Comparison of ENCODE assay signal across 1 cellular context in genomic region chr3:191328963-191329653, GRCh38.
TF ChIP-seq lines count a peak whose summit lies in the region.

Gene CCDC50 (plus strand): TSS chr3:191329394. CDS start chr3:191329675, 281 bp downstream.

TF ChIP-seq in GM12878, 131 proteins besides CTCF, POLR2A, EP300 and RAD21 (continued from another document and continues in another):
- no peak for TF ChIP-seq HSF1 (IDR thresholded peaks at IDR 0.05; ENCODE audit: low read depth, low read length)
- no peak for TF ChIP-seq PKNOX1 (IDR thresholded peaks at IDR 0.05)
- no peak for TF ChIP-seq TBL1XR1 (IDR thresholded peaks at IDR 0.05; ENCODE audit: low read depth, low read length)
- no peak for TF ChIP-seq BCL3 (IDR thresholded peaks at IDR 0.05; ENCODE audit: borderline replicate concordance, insufficient read depth, low read depth, low read length, poor library complexity, severe bottlenecking)
- TF ChIP-seq IKZF1 (conservative IDR thresholded peaks at IDR 0.05) = peak; percentile 80
- no peak for TF ChIP-seq BCL11A (IDR thresholded peaks at IDR 0.05; ENCODE audit: low read depth, low read length)
- TF ChIP-seq ZNF384 (IDR thresholded peaks at IDR 0.05; ENCODE audit: borderline replicate concordance, low read depth, low read length) = 0 out of 2 replicates have a peak, but pooled peaks have one; percentile 3
- TF ChIP-seq USF1 (IDR thresholded peaks at IDR 0.05; ENCODE audit: borderline replicate concordance, extremely low read length, insufficient read depth, low read depth, low read length) = no peak
- TF ChIP-seq RUNX3 (IDR thresholded peaks at IDR 0.05; ENCODE audit: low read length) = peak; percentile 97
- no peak for TF ChIP-seq ATF3 (IDR thresholded peaks at IDR 0.05; ENCODE audit: borderline replicate concordance, extremely low read depth, low read depth, low read length)
- peak; percentile 86 for TF ChIP-seq NBN (IDR thresholded peaks at IDR 0.05)
- no peak for TF ChIP-seq PBX3 (IDR thresholded peaks at IDR 0.05; ENCODE audit: insufficient replicate concordance, low read depth, low read length)
- TF ChIP-seq NKRF (conservative IDR thresholded peaks at IDR 0.05) = peak; percentile 85
- no peak for TF ChIP-seq CBX3 (IDR thresholded peaks at IDR 0.05; ENCODE audit: borderline replicate concordance, low read depth)
- TF ChIP-seq KLF5 (IDR thresholded peaks at IDR 0.05; ENCODE audit: partially characterized antibody) = peak; percentile 49
- TF ChIP-seq ESRRA (IDR thresholded peaks at IDR 0.05; ENCODE audit: low read length) = no peak
- no peak for TF ChIP-seq ZBED1 (IDR thresholded peaks at IDR 0.05; ENCODE audit: borderline replicate concordance)
- no peak for TF ChIP-seq POLR2AphosphoS2 (IDR thresholded peaks at IDR 0.05; ENCODE audit: low read depth, low read length)
- TF ChIP-seq SUZ12 (IDR thresholded peaks at IDR 0.05; ENCODE audit: unreplicated experiment) = no peak
- no peak for TF ChIP-seq USF2 (IDR thresholded peaks at IDR 0.05; ENCODE audit: borderline replicate concordance, low read depth, low read length)
- no peak for TF ChIP-seq PAX8 (IDR thresholded peaks at IDR 0.05)
- TF ChIP-seq JUNB (IDR thresholded peaks at IDR 0.05) = no peak
- no peak for TF ChIP-seq SMAD1 (IDR thresholded peaks at IDR 0.05; ENCODE audit: low read depth, partially characterized antibody)
- no peak for TF ChIP-seq SUPT20H (IDR thresholded peaks at IDR 0.05; ENCODE audit: borderline replicate concordance, control insufficient read depth, low read depth, low read length)
- no peak for TF ChIP-seq YBX1 (IDR thresholded peaks at IDR 0.05)
- TF ChIP-seq SPI1 (IDR thresholded peaks at IDR 0.05; ENCODE audit: borderline replicate concordance, insufficient read depth, low read depth, low read length) = no peak
- TF ChIP-seq RAD51 (IDR thresholded peaks at IDR 0.05) = no peak
- no peak for TF ChIP-seq ZBTB4 (CRISPR knock-in tag; IDR thresholded peaks at IDR 0.05)
- TF ChIP-seq NFXL1 (IDR thresholded peaks at IDR 0.05; ENCODE audit: borderline replicate concordance) = no peak
- TF ChIP-seq CREB1 (IDR thresholded peaks at IDR 0.05; ENCODE audit: low read depth) = peak; percentile 78
- peak; percentile 50 for TF ChIP-seq SP1 (IDR thresholded peaks at IDR 0.05; ENCODE audit: low read depth, low read length)
- 0 out of 4 replicates have a peak, but pooled peaks of 1 of the 2 experiments have one; percentile 9 for TF ChIP-seq SRF (IDR thresholded peaks at IDR 0.05; ENCODE audit: low read depth in 2 of 2, low read length in 2 of 2)
- peak; percentile 48; the same call in 1 of the 2 replicates for TF ChIP-seq TCF12 (IDR thresholded peaks at IDR 0.05; ENCODE audit: low read depth, low read length)
- TF ChIP-seq ATF7 (IDR thresholded peaks at IDR 0.05; ENCODE audit: low read depth) = peak; percentile 42
- no peak for TF ChIP-seq EZH2 (IDR thresholded peaks at IDR 0.05; ENCODE audit: borderline replicate concordance, control insufficient read depth, low read depth, low read length)
- TF ChIP-seq ZNF207 (IDR thresholded peaks at IDR 0.05; ENCODE audit: borderline replicate concordance) = 0 out of 2 replicates have a peak, but pooled peaks have one; percentile 57
- TF ChIP-seq MLLT1 (IDR thresholded peaks at IDR 0.05) = peak; percentile 86
- TF ChIP-seq SMARCA5 (IDR thresholded peaks at IDR 0.05) = peak; percentile 92
- TF ChIP-seq E2F4 (IDR thresholded peaks at IDR 0.05; ENCODE audit: low read depth, low read length) = no peak
- TF ChIP-seq TCF3 (IDR thresholded peaks at IDR 0.05; ENCODE audit: borderline replicate concordance, insufficient read depth, low read depth, low read length) = peak; percentile 75; the same call in 1 of the 2 replicates
- TF ChIP-seq RELA (IDR thresholded peaks at IDR 0.05; ENCODE audit: borderline replicate concordance, partially characterized antibody) = peak; percentile 29
